Comparison of ENCODE assay signal across 1 cellular context in the genomic region with DNA sequence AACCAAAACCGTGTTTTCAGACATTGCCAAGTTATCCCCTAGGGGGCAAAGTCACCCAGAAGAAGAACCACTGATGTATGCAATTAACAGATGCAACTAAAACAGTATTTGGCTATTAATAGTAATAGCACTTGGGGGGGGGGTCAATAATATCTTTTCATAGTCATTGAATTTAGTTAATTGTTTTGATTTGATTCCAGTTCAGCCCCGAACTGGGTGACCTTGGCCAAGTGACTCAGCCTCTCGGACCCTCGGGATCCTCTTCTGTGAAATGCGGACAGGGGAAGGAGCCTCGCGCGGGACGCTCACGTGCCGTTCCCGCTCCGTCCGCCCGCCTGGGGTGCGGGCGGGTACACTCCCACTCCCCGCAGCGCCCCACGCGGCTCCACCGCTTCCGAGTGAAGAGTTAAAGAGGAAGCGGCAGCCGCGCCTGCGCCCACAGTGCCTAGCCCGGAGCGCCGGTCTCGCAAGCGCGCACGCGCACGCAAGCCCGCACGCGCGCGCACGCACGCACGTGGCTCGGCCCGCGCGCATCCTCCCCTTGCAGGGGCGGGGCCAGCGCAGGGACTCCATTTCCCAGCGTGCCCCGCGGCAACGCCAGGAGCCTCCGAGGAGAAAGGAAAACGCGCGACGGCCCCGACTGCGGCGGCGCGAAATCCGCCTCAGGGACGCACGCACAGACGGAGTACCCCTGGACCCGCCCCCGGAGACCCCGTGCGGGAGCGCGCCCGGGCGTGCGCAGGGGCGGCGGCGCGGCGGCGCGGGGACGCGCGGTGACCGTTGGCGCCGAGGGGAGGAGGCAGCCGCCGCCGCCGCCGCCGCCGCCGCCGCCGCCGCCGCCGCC.
TF ChIP-seq lines count a peak whose summit lies in the region.

Gene DAZAP1, plus strand, starts transcription at position 769 of the 844 bp plus-strand sequence. CDS start 188 bp downstream, outside the sequence.

TF ChIP-seq in K562, 482 proteins besides CTCF, POLR2A, EP300 and RAD21 (continued from another document and continues in another):
- TF ChIP-seq MAFF (IDR thresholded peaks at IDR 0.05; ENCODE audit: low read length) (no peak), NFRKB (IDR thresholded peaks at IDR 0.05; ENCODE audit: low read depth) (no peak), NCOA1 (IDR thresholded peaks at IDR 0.05; ENCODE audit: low read depth) (no peak), ZNF511 (CRISPR knock-in tag; IDR thresholded peaks at IDR 0.05) (peak; percentile 83), YY1 (IDR thresholded peaks at IDR 0.05; ENCODE audit: borderline replicate concordance in 1 of 3, control insufficient read depth in 1 of 3, extremely low read depth in 1 of 3, insufficient read depth in 3 of 3, insufficient read length in 1 of 3, insufficient replicate concordance in 2 of 3, low read depth in 1 of 3, low read length in 2 of 3) (peak in 1 of 3 experiments; percentile 77), ZBTB5 (IDR thresholded peaks at IDR 0.05) (no peak), ZSCAN29 (IDR thresholded peaks at IDR 0.05) (no peak), ZNF146 (CRISPR knock-in tag; IDR thresholded peaks at IDR 0.05; ENCODE audit: unreplicated experiment) (no peak), COPS2 (conservative IDR thresholded peaks at IDR 0.05) (no peak), ZFP30 (CRISPR knock-in tag; IDR thresholded peaks at IDR 0.05; ENCODE audit: borderline replicate concordance) (no peak), ZNF324 (CRISPR knock-in tag; IDR thresholded peaks at IDR 0.05) (no peak), PBX2 (CRISPR knock-in tag; IDR thresholded peaks at IDR 0.05; ENCODE audit: low read depth) (no peak), PBX2 (tag; conservative IDR thresholded peaks at IDR 0.05; ENCODE audit: low read depth) (no peak), HIVEP1 (CRISPR knock-in tag; IDR thresholded peaks at IDR 0.05) (no peak), NUFIP1 (IDR thresholded peaks at IDR 0.05; ENCODE audit: partially characterized antibody) (no peak), CUX1 (CRISPR knock-in tag; IDR thresholded peaks at IDR 0.05) (no peak), CXXC5 (CRISPR knock-in tag; IDR thresholded peaks at IDR 0.05) (peak; percentile 100), KDM4B (IDR thresholded peaks at IDR 0.05; ENCODE audit: borderline replicate concordance in 2 of 2, low read depth in 1 of 2) (0 out of 4 replicates have a peak, but pooled peaks of 1 of the 2 experiments have one; percentile 52), NCOR1 (IDR thresholded peaks at IDR 0.05) (no peak), ZNF77 (CRISPR knock-in tag; IDR thresholded peaks at IDR 0.05) (no peak), HINFP (tag; conservative IDR thresholded peaks at IDR 0.05; ENCODE audit: low read depth) (0 out of 2 replicates have a peak, but pooled peaks have one; percentile 36), PTTG1 (tag; IDR thresholded peaks at IDR 0.05; ENCODE audit: low read depth) (no peak), HOMEZ (CRISPR knock-in tag; IDR thresholded peaks at IDR 0.05) (no peak), KDM2B (CRISPR knock-in tag; IDR thresholded peaks at IDR 0.05) (peak; percentile 42; the same call in 1 of the 2 replicates), MCM5 (IDR thresholded peaks at IDR 0.05; ENCODE audit: low read depth) (no peak), ELK1 (CRISPR knock-in tag; IDR thresholded peaks at IDR 0.05) (no peak), SP2 (IDR thresholded peaks at IDR 0.05; ENCODE audit: extremely low read depth, low read depth, low read length, poor library complexity, severe bottlenecking) (no peak), FOS (IDR thresholded peaks at IDR 0.05; ENCODE audit: extremely low read depth, insufficient read length) (no peak), ETV1 (tag; conservative IDR thresholded peaks at IDR 0.05; ENCODE audit: low read depth) (peak; percentile 34), PCBP1 (IDR thresholded peaks at IDR 0.05; ENCODE audit: low read depth, low read length, poor library complexity, severe bottlenecking) (no peak), PTBP1 (IDR thresholded peaks at IDR 0.05; ENCODE audit: low read depth, low read length) (no peak), TEAD1 (CRISPR knock-in tag; IDR thresholded peaks at IDR 0.05) (peak in 1 of 2 experiments; percentile 76; a peak in 1 of 4 replicates), PYGO2 (tag; IDR thresholded peaks at IDR 0.05) (no peak), ZNF224 (CRISPR knock-in tag; IDR thresholded peaks at IDR 0.05) (no peak), HDAC3 (IDR thresholded peaks at IDR 0.05; ENCODE audit: borderline replicate concordance, partially characterized antibody) (no peak), BCOR (IDR thresholded peaks at IDR 0.05) (peak; percentile 68; the same call in 1 of the 2 replicates), CCAR2 (IDR thresholded peaks at IDR 0.05; ENCODE audit: low read depth, low read length) (no peak)
- TF ChIP-seq, protein P1, sequence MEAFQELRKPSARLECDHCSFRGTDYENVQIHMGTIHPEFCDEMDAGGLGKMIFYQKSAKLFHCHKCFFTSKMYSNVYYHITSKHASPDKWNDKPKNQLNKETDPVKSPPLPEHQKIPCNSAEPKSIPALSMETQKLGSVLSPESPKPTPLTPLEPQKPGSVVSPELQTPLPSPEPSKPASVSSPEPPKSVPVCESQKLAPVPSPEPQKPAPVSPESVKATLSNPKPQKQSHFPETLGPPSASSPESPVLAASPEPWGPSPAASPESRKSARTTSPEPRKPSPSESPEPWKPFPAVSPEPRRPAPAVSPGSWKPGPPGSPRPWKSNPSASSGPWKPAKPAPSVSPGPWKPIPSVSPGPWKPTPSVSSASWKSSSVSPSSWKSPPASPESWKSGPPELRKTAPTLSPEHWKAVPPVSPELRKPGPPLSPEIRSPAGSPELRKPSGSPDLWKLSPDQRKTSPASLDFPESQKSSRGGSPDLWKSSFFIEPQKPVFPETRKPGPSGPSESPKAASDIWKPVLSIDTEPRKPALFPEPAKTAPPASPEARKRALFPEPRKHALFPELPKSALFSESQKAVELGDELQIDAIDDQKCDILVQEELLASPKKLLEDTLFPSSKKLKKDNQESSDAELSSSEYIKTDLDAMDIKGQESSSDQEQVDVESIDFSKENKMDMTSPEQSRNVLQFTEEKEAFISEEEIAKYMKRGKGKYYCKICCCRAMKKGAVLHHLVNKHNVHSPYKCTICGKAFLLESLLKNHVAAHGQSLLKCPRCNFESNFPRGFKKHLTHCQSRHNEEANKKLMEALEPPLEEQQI (IDR thresholded peaks at IDR 0.05) = no peak
- TF ChIP-seq, protein P2, sequence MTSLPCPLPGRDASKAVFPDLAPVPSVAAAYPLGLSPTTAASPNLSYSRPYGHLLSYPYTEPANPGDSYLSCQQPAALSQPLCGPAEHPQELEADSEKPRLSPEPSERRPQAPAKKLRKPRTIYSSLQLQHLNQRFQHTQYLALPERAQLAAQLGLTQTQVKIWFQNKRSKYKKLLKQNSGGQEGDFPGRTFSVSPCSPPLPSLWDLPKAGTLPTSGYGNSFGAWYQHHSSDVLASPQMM (CRISPR knock-in tag; IDR thresholded peaks at IDR 0.05) = no peak
